Comparison of ENCODE assay signal across 8 cellular contexts in genomic region chr11:77127969-77128691, GRCh38. TPM values are rescaled to one million over a fixed set of nuclear protein-coding genes. Genes with fewer than 3 reads are reported as not detected.
DNase-seq lines count a peak whose midpoint lies in the region; ATAC-seq and TF ChIP-seq lines count a peak whose summit lies in the region.

Gene MYO7A (plus strand): TSS chr11:77128246. CDS start chr11:77130635, 2,389 bp downstream.

- peak within 1 kb of the TSS; percentile 93 for H3K4me2 ChIP-seq in HCT116 (ENCODE audit: low read length)

- H4K20me1 ChIP-seq in HCT116 (ENCODE audit: insufficient read depth), result no peaks in the 10 kb centered on the region

- H3K27ac Mint-ChIP-seq in endodermal cell, result peak within 1 kb of the TSS; percentile 14

- CTCF ChIA-PET in HCT116 (lab: Charles Lee), result interaction anchor here (1.1 to 2.6 kb wide), 10 partner anchors 12 to 498 kb away, joined by 3 to 26 read pairs (median 8); no protein-coding TSS in a partner anchor

- RAD21 ChIA-PET in HCT116 (lab: Charles Lee; ENCODE audit: low non-redundant PET in 1 of 2, low total read pairs in 2 of 2, uncharacterized antibody in 2 of 2, unreplicated experiment in 2 of 2), result interaction anchor here in 1 of 2 experiments (1.7 kb wide), 1 partner anchor 420 kb away, joined by 4 read pairs; no protein-coding TSS in a partner anchor

- H3K79me2 ChIP-seq in HCT116 (ENCODE audit: insufficient read depth, low read length), result no peaks in the 10 kb centered on the region

- H3K9me3 Mint-ChIP-seq in endodermal cell, result no peaks in the 10 kb centered on the region

- TF ChIP-seq CTCF in HCT116 (IDR thresholded peaks at IDR 0.05 in 2 of 3, conservative IDR thresholded peaks at IDR 0.05 in 1 of 3; ENCODE audit: borderline replicate concordance in 1 of 3, insufficient read depth in 1 of 3, low read depth in 2 of 3, low read length in 2 of 3), result no peak
- no peak for TF ChIP-seq CTCF in endodermal cell (conservative IDR thresholded peaks at IDR 0.05)

- H3K36me3 ChIP-seq in HCT116 (ENCODE audit: control insufficient read depth in 1 of 2, insufficient read depth in 2 of 2, low read length in 2 of 2) (no peaks in the 10 kb centered on the region), endodermal cell (ENCODE audit: control insufficient read depth, insufficient read depth, low read length) (no peaks in the 10 kb centered on the region), mucosa of rectum (ENCODE audit: control insufficient read depth in 2 of 2, insufficient read depth in 2 of 2, low read length in 2 of 2) (peaks cover 8 to 17% of the 10 kb centered on the region in 2 donors)

- peak within 1 kb of the TSS; percentile 43 to 60 for H3K4me3 ChIP-seq in HCT116 (replicated peaks in 1 of 2; ENCODE audit: low read depth in 1 of 2, low read length in 2 of 2)
- peak within 1 kb of the TSS; percentile 77 for H3K4me3 ChIP-seq in endodermal cell (ENCODE audit: low read length)
- peak within 1 kb of the TSS; percentile 31 to 56 for H3K4me3 ChIP-seq in mucosa of rectum (ENCODE audit: low read length in 2 of 2)

- 60 to 64% methylated on average over 15 to 19 of the region's 19 CpGs for WGBS in endodermal cell (ENCODE audit: insufficient coverage in 1 of 2, insufficient read length in 1 of 2), 2 experiments

- H2AFZ ChIP-seq in HCT116 (ENCODE audit: low read depth, low read length, poor library complexity, severe bottlenecking), result peak within 1 kb of the TSS; percentile 92

- DNase-seq in HCT116 (ENCODE audit: low read depth, low spot score) (no peak), RPMI7951 (ENCODE audit: low read depth) (peak; percentile 43), endodermal cell (peak; percentile 89), inferior parietal cortex (ENCODE audit: extremely low spot score) (no peak), NAMALWA (ENCODE audit: low spot score) (no peak)
- no peak for DNase-seq in stimulated activated naive CD4-positive, alpha-beta T cell treated with Interleukin-2 at 50 U/mL for 16 hours (lab: John Stamatoyannopoulos, UW)

- TF ChIP-seq POLR2A in HCT116 (IDR thresholded peaks at IDR 0.05; ENCODE audit: borderline replicate concordance, extremely low read depth, insufficient read depth, insufficient read length), result no peak

- H3K9ac ChIP-seq in HCT116 (ENCODE audit: low read length) (peak within 1 kb of the TSS; percentile 30; the same call in 1 of the 2 replicates), endodermal cell (ENCODE audit: extremely low read depth, low read length, poor library complexity, severe bottlenecking) (no peak within 1 kb of the TSS), mucosa of rectum (ENCODE audit: low read depth in 1 of 2, low read length in 2 of 2) (peak within 1 kb of the TSS; percentile 47 to 55)

- H3K9me2 ChIP-seq in HCT116 (ENCODE audit: insufficient read depth), result no peaks in the 10 kb centered on the region

- H3K27ac ChIP-seq in HCT116 (ENCODE audit: low read depth, low read length) (no peak within 1 kb of the TSS; the same call in 1 of the 2 replicates), endodermal cell (ENCODE audit: low read depth, low read length) (no peak within 1 kb of the TSS), mucosa of rectum (ENCODE audit: low read depth in 2 of 2, low read length in 2 of 2) (no peak within 1 kb of the TSS)

- H3K27me3 ChIP-seq in HCT116 (ENCODE audit: insufficient read depth, low read length), result no peaks in the 10 kb centered on the region
- H3K27me3 ChIP-seq in endodermal cell (ENCODE audit: control insufficient read depth, insufficient read depth, low read length, poor library complexity, severe bottlenecking), result no peaks in the 10 kb centered on the region
- H3K27me3 ChIP-seq in mucosa of rectum (ENCODE audit: control insufficient read depth in 2 of 2, insufficient read depth in 2 of 2, low read length in 2 of 2), result no peaks in the 10 kb centered on the region

- H3K27me3 Mint-ChIP-seq in endodermal cell (ENCODE audit: insufficient read depth), result peaks cover 6% of the 10 kb centered on the region

- TF ChIP-seq RAD21 in HCT116 (IDR thresholded peaks at IDR 0.05; ENCODE audit: low read depth), result no peak

- no peaks in the 10 kb centered on the region for H3K9me3 ChIP-seq in HCT116 (ENCODE audit: control insufficient read depth in 1 of 2, insufficient read depth in 1 of 2, low read depth in 1 of 2, low read length in 2 of 2)
- no peaks in the 10 kb centered on the region for H3K9me3 ChIP-seq in endodermal cell (ENCODE audit: control insufficient read depth, low read length)
- H3K9me3 ChIP-seq in mucosa of rectum (ENCODE audit: control insufficient read depth in 2 of 2, low read length in 2 of 2), result no peaks in the 10 kb centered on the region

- POLR2A ChIA-PET in HCT116 (lab: Charles Lee), result no interaction called here

- peaks cover 7% of the 10 kb centered on the region for H3K36me3 Mint-ChIP-seq in endodermal cell (ENCODE audit: low read depth)

- H3K4me3 Mint-ChIP-seq in endodermal cell, result peak within 1 kb of the TSS; percentile 49

- intact Hi-C loops in HCT116 (cut with micrococcal nuclease), result loop anchor here (1.0 kb wide), 3 partner anchors 60 to 491 kb away; no protein-coding TSS in a partner anchor

- peaks cover 9% of the 10 kb centered on the region for H3K4me1 Mint-ChIP-seq in endodermal cell

- H3K4me1 ChIP-seq in HCT116 (ENCODE audit: control insufficient read depth in 1 of 2, insufficient read depth in 2 of 2, low read length in 2 of 2), result peaks cover 3 to 15% of the 10 kb centered on the region in 2 experiments; a peak in 3 of 4 replicates
- H3K4me1 ChIP-seq in endodermal cell (ENCODE audit: control insufficient read depth, insufficient read depth, low read length), result no peaks in the 10 kb centered on the region
- H3K4me1 ChIP-seq in mucosa of rectum (ENCODE audit: control insufficient read depth in 2 of 2, insufficient read depth in 2 of 2, low read length in 2 of 2), result peaks cover 11 to 19% of the 10 kb centered on the region in 2 donors

- ATAC-seq in HCT116, result peak; percentile 13; the same call in 1 of the 2 replicates
- no peak for ATAC-seq in HG03442 (IDR thresholded peaks at IDR 0.05; ENCODE audit: unreplicated experiment)

- BruUV-seq in HCT116 (replicated peaks; lab: Mats Ljungman, UMichigan), result no TSS peak

TF ChIP-seq in HCT116, 20 proteins besides CTCF, POLR2A, EP300 and RAD21:
- no peak for TF ChIP-seq SP1 (IDR thresholded peaks at IDR 0.05; ENCODE audit: low read depth)

RNA-seq across cellular contexts. Expression of gene MYO7A, which starts in this region (rescaled TPM):
- total RNA-seq in HCT116 (2021; ENCODE audit: unreplicated experiment), result 1.8 TPM
- 2.1 and 2.8 TPM in 2 replicates for polyA plus RNA-seq in HCT116 (2012)
- 0.29 and 0.36 TPM in 2 replicates for total RNA-seq in RPMI7951 (2014; rRNA removed; shearing (Covaris generic))
- 1 to 10 TPM; 2.4 to 2.7 TPM for total RNA-seq in endodermal cell
- 2.1 TPM for polyA plus RNA-seq in endodermal cell (2013, experiment 1 of 2)
- polyA plus RNA-seq in endodermal cell (2013, experiment 2 of 2), result 1.7 TPM

Comparison
In these comparisons a context has a peak if more than half of its experiments do, and no peak if none do; other contexts are left out.
1. Peak in DNase-seq in RPMI7951; RNA of the gene not detected or under 1 TPM.